Comparison of ENCODE assay signal across 23 cellular contexts in genomic region chr10:14102056-14102455, GRCh38.
A peak's percentile ranks its signal among the peaks of the same experiment; 100 is the strongest.
DNase-seq lines count a peak whose midpoint lies in the region; ATAC-seq, FAIRE-seq and TF ChIP-seq lines count a peak whose summit lies in the region.
"Had no signal": no experiment of that assay in that cellular context is flagged by ENCODE, and none has a peak within 500 bp of the region (broad histone marks: within the 10 kb centered on the region; RNA-seq: fewer than 3 reads in every experiment).

No MANE protein-coding gene starts in this region.

- DNase-seq in SJCRH30 (peak; percentile 45 to 65), H1 (ENCODE audit: low read depth in 1 of 2, low spot score in 2 of 2) (no peak), neural progenitor cell (ENCODE audit: low spot score) (peak; percentile 60), activated gamma-delta T cell treated with Interleukin-2 at 50 U/mL for 16 hours (no peak), NCI-H2227 (lab: John Stamatoyannopoulos, UW; ENCODE audit: unreplicated experiment) (no peak), COLO829 (ENCODE audit: low spot score) (no peak)
- DNase-seq in stimulated activated naive CD8-positive, alpha-beta T cell treated with anti-CD3 and anti-CD28 coated beads, Interleukin-15, amount 100 ng/mL, for 72 hours = no peak
- DNase-seq: activated B cell treated with CpG ODN at 0.5 μM for 24 hours; activated CD4-positive, alpha-beta T cell treated with anti-CD3 and anti-CD28 coated beads, Interleukin-2, amount 50 U/mL, for 4 hours; activated CD8-positive, alpha-beta memory T cell treated with anti-CD3 and anti-CD28 coated beads, Interleukin-2, amount 50 U/mL, for 4 hours; activated naive CD8-positive, alpha-beta T cell treated with anti-CD3 and anti-CD28 coated beads for 36 hours; CD4-positive, alpha-beta T cell; immature natural killer cell; NCI-H1436; NCI-H2107; NCI-H510A; SK-N-SH; transverse colon had no signal

- H3K4ac ChIP-seq in H1 (replicated peaks; ENCODE audit: insufficient read length, low read depth, low read length) = no peak overlapping the region

- no peak overlapping the region for H4K91ac ChIP-seq in H1 (replicated peaks; ENCODE audit: insufficient read length, low read length)

- no peak overlapping the region for H2AK5ac ChIP-seq in H1 (ENCODE audit: low read depth, low read length)

- ATAC-seq in stimulated activated naive CD8-positive, alpha-beta T cell treated with anti-CD3 and anti-CD28 coated beads, Interleukin-15, amount 100 ng/mL, for 72 hours = no peak
- ATAC-seq: HepG2 had no signal

- H2BK12ac ChIP-seq in H1 (ENCODE audit: low read depth, low read length) = no peak overlapping the region

- H3K4me3 Mint-ChIP-seq in neural progenitor cell = no peak overlapping the region
- no peak overlapping the region for H3K4me3 Mint-ChIP-seq in stimulated activated naive CD8-positive, alpha-beta T cell treated with anti-CD3 and anti-CD28 coated beads, Interleukin-15, amount 100 ng/mL, for 72 hours
- H3K4me3 Mint-ChIP-seq: activated B cell treated with CpG ODN at 0.5 μM for 24 hours; activated naive CD8-positive, alpha-beta T cell treated with anti-CD3 and anti-CD28 coated beads for 36 hours; CD4-positive, alpha-beta T cell; dendritic cell treated with granulocyte-macrophage colony-stimulating factor and Interleukin-4, amounts not matched to agents 40 ng/mL and 50 ng/mL, for 4 days; immature natural killer cell had no signal

- H3K9me3 ChIP-seq in HEK293 (ENCODE audit: control insufficient read depth, insufficient read depth, low read depth, low read length) = no peaks in the 10 kb centered on the region
- H3K9me3 ChIP-seq in SJCRH30 (replicated peaks) = 0 out of 2 replicates have a peak, but pooled peaks cover 4% of the 10 kb centered on the region
- no peaks in the 10 kb centered on the region for H3K9me3 ChIP-seq in H1 (ENCODE audit: insufficient read depth in 2 of 2, low read depth in 1 of 2, low read length in 1 of 2)
- no peaks in the 10 kb centered on the region for H3K9me3 ChIP-seq in neural progenitor cell (ENCODE audit: low read depth)
- H3K9me3 ChIP-seq: SK-N-SH had no signal

- no peak overlapping the region for H2BK15ac ChIP-seq in H1 (ENCODE audit: low read length)

- CTCF ChIA-PET in HEK293 (lab: Yijun Ruan, JAX) (interaction anchor here (0.6 to 1.1 kb wide), 4 partner anchors 10 to 1200 kb away, joined by 3 to 5 read pairs (median 3); no protein-coding TSS in a partner anchor), H1 (lab: Charles Lee; ENCODE audit: partially characterized antibody) (interaction anchor here (0.6 to 1.7 kb wide), 4 partner anchors 8 to 565 kb away, joined by 3 to 7 read pairs (median 4); no protein-coding TSS in a partner anchor)

- no peak overlapping the region for H3K56ac ChIP-seq in H1 (replicated peaks; ENCODE audit: insufficient read length, low read depth, low read length)

- H3K23me2 ChIP-seq in H1 (ENCODE audit: low read depth, low read length) = no peaks in the 10 kb centered on the region

- H3K4me1 Mint-ChIP-seq in neural progenitor cell = peaks cover 8% of the 10 kb centered on the region
- H3K4me1 Mint-ChIP-seq in stimulated activated naive CD8-positive, alpha-beta T cell treated with anti-CD3 and anti-CD28 coated beads, Interleukin-15, amount 100 ng/mL, for 72 hours = no peaks in the 10 kb centered on the region
- H3K4me1 Mint-ChIP-seq: activated B cell treated with CpG ODN at 0.5 μM for 24 hours; activated naive CD8-positive, alpha-beta T cell treated with anti-CD3 and anti-CD28 coated beads for 36 hours; immature natural killer cell had no signal

- H2BK5ac ChIP-seq in H1 (ENCODE audit: low read depth, low read length) = no peak overlapping the region

- no peak overlapping the region for H3K18ac ChIP-seq in H1 (ENCODE audit: extremely low read depth, low read length)

- H3K27ac Mint-ChIP-seq in neural progenitor cell = no peak overlapping the region
- no peak overlapping the region for H3K27ac Mint-ChIP-seq in stimulated activated naive CD8-positive, alpha-beta T cell treated with anti-CD3 and anti-CD28 coated beads, Interleukin-15, amount 100 ng/mL, for 72 hours
- H3K27ac Mint-ChIP-seq: activated B cell treated with CpG ODN at 0.5 μM for 24 hours; activated naive CD8-positive, alpha-beta T cell treated with anti-CD3 and anti-CD28 coated beads for 36 hours; activated T-helper 2 cell treated with anti-CD3 and anti-CD28 coated beads, Interferon-gamma antibody, Interleukin-2, Interleukin-4, amounts not matched to agents 10 μg/mL and 5 μg/mL and 100 μg/mL, durations not matched to agents 14 hours and 24 hours and 36 hours; CD4-positive, alpha-beta T cell; dendritic cell treated with granulocyte-macrophage colony-stimulating factor and Interleukin-4, amounts not matched to agents 40 ng/mL and 50 ng/mL, for 4 days; immature natural killer cell had no signal

- no peaks in the 10 kb centered on the region for H3K36me3 ChIP-seq in HEK293 (ENCODE audit: control insufficient read depth in 2 of 2, insufficient read depth in 1 of 2, low read length in 2 of 2)
- no peaks in the 10 kb centered on the region for H3K36me3 ChIP-seq in SJCRH30
- H3K36me3 ChIP-seq in H1 (ENCODE audit: control insufficient read depth in 2 of 4, insufficient read depth in 4 of 4, low read length in 3 of 4) = no peaks in the 10 kb centered on the region
- H3K36me3 ChIP-seq in neural progenitor cell = no peaks in the 10 kb centered on the region
- H3K36me3 ChIP-seq: transverse colon had no signal

- H3K79me1 ChIP-seq in H1 (ENCODE audit: low read depth, low read length) = no peaks in the 10 kb centered on the region; the same call in 1 of the 2 replicates

- no peak overlapping the region for H4K5ac ChIP-seq in H1 (ENCODE audit: insufficient read length, low read depth, low read length)

- H3K36me3 Mint-ChIP-seq in neural progenitor cell = peaks cover 4% of the 10 kb centered on the region
- H3K36me3 Mint-ChIP-seq: activated naive CD8-positive, alpha-beta T cell treated with anti-CD3 and anti-CD28 coated beads for 36 hours; immature natural killer cell had no signal

- H2BK120ac ChIP-seq in H1 (replicated peaks; ENCODE audit: low read depth, low read length) = no peak overlapping the region

- H3K9ac ChIP-seq in H1 (replicated peaks in 1 of 4; ENCODE audit: extremely low read depth in 1 of 4, low read depth in 3 of 4, low read length in 3 of 4) = no peak overlapping the region
- no peak overlapping the region for H3K9ac ChIP-seq in neural progenitor cell
- H3K9ac ChIP-seq: SK-N-SH had no signal

- peaks cover 10% of the 10 kb centered on the region for H3F3A ChIP-seq in neural progenitor cell (ENCODE audit: low read depth)

- peaks cover 5% of the 10 kb centered on the region for H3K9me3 Mint-ChIP-seq in neural progenitor cell
- peaks cover 9 to 17% of the 10 kb centered on the region in 2 donors for H3K9me3 Mint-ChIP-seq in stimulated activated naive CD8-positive, alpha-beta T cell treated with anti-CD3 and anti-CD28 coated beads, Interleukin-15, amount 100 ng/mL, for 72 hours

- no peak for TF ChIP-seq POLR2A in H1 (IDR thresholded peaks at IDR 0.05; ENCODE audit: control extremely low read depth in 1 of 2, low read depth in 2 of 2, low read length in 2 of 2)

- no peak for TF ChIP-seq CTCF in HEK293 (tag by site-specific recombination; IDR thresholded peaks at IDR 0.05)
- no peak for TF ChIP-seq CTCF in H1 (IDR thresholded peaks at IDR 0.05; ENCODE audit: control extremely low read depth in 1 of 3, insufficient read depth in 1 of 3, low read depth in 1 of 3, low read length in 3 of 3)
- no peak for TF ChIP-seq CTCF in neural progenitor cell (IDR thresholded peaks at IDR 0.05)

- H4K8ac ChIP-seq in H1 (ENCODE audit: extremely low read depth, insufficient read depth, low read length) = no peak overlapping the region

- no peaks in the 10 kb centered on the region for H3K27me3 ChIP-seq in SJCRH30
- no peaks in the 10 kb centered on the region for H3K27me3 ChIP-seq in H1 (replicated peaks in 1 of 4; ENCODE audit: control insufficient read depth in 3 of 4, extremely low read depth in 1 of 4, insufficient read depth in 3 of 4, low read length in 3 of 4)
- no peaks in the 10 kb centered on the region for H3K27me3 ChIP-seq in neural progenitor cell
- H3K27me3 ChIP-seq: transverse colon had no signal

- no peaks in the 10 kb centered on the region for H3K4me1 ChIP-seq in HEK293 (ENCODE audit: control insufficient read depth, insufficient read depth, low read length)
- peaks cover 4% of the 10 kb centered on the region; the same call in 1 of the 2 replicates for H3K4me1 ChIP-seq in SJCRH30
- H3K4me1 ChIP-seq in H1 (replicated peaks in 1 of 4; ENCODE audit: control insufficient read depth in 3 of 4, insufficient read depth in 4 of 4, low read length in 3 of 4) = no peaks in the 10 kb centered on the region
- peaks cover 7% of the 10 kb centered on the region for H3K4me1 ChIP-seq in neural progenitor cell
- H3K4me1 ChIP-seq: transverse colon had no signal

- no peak for FAIRE-seq in H1 (lab: Jason Lieb, UNC)
- FAIRE-seq: HepG2 had no signal

- no peaks in the 10 kb centered on the region for H3K79me2 ChIP-seq in H1 (ENCODE audit: control insufficient read depth in 1 of 2, insufficient read depth in 2 of 2, low read length in 2 of 2)
- H3K79me2 ChIP-seq in neural progenitor cell (ENCODE audit: low read depth) = no peaks in the 10 kb centered on the region

- H3K4me2 ChIP-seq in H1 (ENCODE audit: insufficient read depth in 1 of 2, low read depth in 2 of 2, low read length in 2 of 2) = no peak overlapping the region
- peak overlapping the region; percentile 42 for H3K4me2 ChIP-seq in neural progenitor cell
- H3K4me2 ChIP-seq: SK-N-SH had no signal

- POLR2A ChIA-PET in HEK293 (lab: Yijun Ruan, JAX) = no interaction called here
- POLR2A ChIA-PET in H1 (lab: Charles Lee; ENCODE audit: partially characterized antibody) = interaction anchor here (0.9 kb wide), 1 partner anchor 83 kb away, joined by 6 read pairs; no protein-coding TSS in a partner anchor

- no peak overlapping the region for H3K4me3 ChIP-seq in HEK293 (ENCODE audit: low read depth, low read length)
- no peak overlapping the region for H3K4me3 ChIP-seq in SJCRH30
- no peak overlapping the region for H3K4me3 ChIP-seq in H1 (ENCODE audit: extremely low read depth in 1 of 4, insufficient read depth in 2 of 4, low read depth in 3 of 4, low read length in 4 of 4)
- no peak overlapping the region for H3K4me3 ChIP-seq in neural progenitor cell
- H3K4me3 ChIP-seq: transverse colon had no signal

- H3K14ac ChIP-seq in H1 (ENCODE audit: insufficient read length) = no peak overlapping the region

- WGBS in H1 (ENCODE audit: extremely low coverage in 1 of 2, insufficient coverage in 1 of 2, insufficient read length in 1 of 2, insufficient replicate concordance in 2 of 2, low coverage in 1 of 2, low lambda C conversion rate in 2 of 2, missing lambda C conversion rate in 1 of 2), 2 experiments = 81% methylated on average over 8 of the region's 8 CpGs; no CpG with 5 or more reads in 1 of the 2 experiments

- no peak overlapping the region for H3K23ac ChIP-seq in H1 (ENCODE audit: insufficient read length)

- TF ChIP-seq EP300 in H1 (IDR thresholded peaks at IDR 0.05; ENCODE audit: borderline replicate concordance in 1 of 2, low read depth in 2 of 2, low read length in 2 of 2) = no peak

- H3K27me3 Mint-ChIP-seq in neural progenitor cell (ENCODE audit: insufficient read depth, low read depth) = peaks cover 7% of the 10 kb centered on the region
- H3K27me3 Mint-ChIP-seq in stimulated activated naive CD8-positive, alpha-beta T cell treated with anti-CD3 and anti-CD28 coated beads, Interleukin-15, amount 100 ng/mL, for 72 hours = peaks cover 16% of the 10 kb centered on the region
- H3K27me3 Mint-ChIP-seq: CD4-positive, alpha-beta T cell had no signal

- H2BK20ac ChIP-seq in H1 (ENCODE audit: low read length) = no peak overlapping the region

- no peaks in the 10 kb centered on the region for H4K20me1 ChIP-seq in H1 (replicated peaks in 1 of 2; ENCODE audit: control insufficient read depth in 1 of 2, insufficient read depth in 2 of 2, low read length in 2 of 2)
- H4K20me1 ChIP-seq in neural progenitor cell (ENCODE audit: low read depth) = no peaks in the 10 kb centered on the region

- TF ChIP-seq RAD21 in H1 (IDR thresholded peaks at IDR 0.05 in 1 of 2, conservative IDR thresholded peaks at IDR 0.05 in 1 of 2; ENCODE audit: low read depth in 2 of 2, low read length in 2 of 2) = no peak

- H3K27ac ChIP-seq in HEK293 (ENCODE audit: extremely low read depth, low read depth, low read length) = no peak overlapping the region
- no peak overlapping the region for H3K27ac ChIP-seq in SJCRH30
- H3K27ac ChIP-seq in H1 (ENCODE audit: low read depth, low read length) = no peak overlapping the region
- no peak overlapping the region for H3K27ac ChIP-seq in neural progenitor cell
- H3K27ac ChIP-seq: RWPE1, transverse colon had no signal

- H2AFZ ChIP-seq in H1 (ENCODE audit: low read length) (no peak overlapping the region), neural progenitor cell (replicated peaks) (no peak overlapping the region)

Comparison
In these comparisons a context has a peak if more than half of its experiments do, and no peak if none do; other contexts are left out.
1. DNase-seq: peak in SJCRH30 (2 of 2) and neural progenitor cell (single experiment); none in H1 (0 of 2), activated gamma-delta T cell treated with Interleukin-2 at 50 U/mL for 16 hours (single experiment), NCI-H2227 (single experiment), COLO829 (single experiment) and stimulated activated naive CD8-positive, alpha-beta T cell treated with anti-CD3 and anti-CD28 coated beads, Interleukin-15, amount 100 ng/mL, for 72 hours (0 of 2).